ENCODE assay signal across 25 cellular contexts in genomic region chrX:25277574-25277973, GRCh38.
"Had no signal": no experiment of that assay in that cellular context is flagged by ENCODE, and none has a peak within 500 bp of the region (broad histone marks: within the 10 kb centered on the region; RNA-seq: fewer than 3 reads in every experiment).

No MANE protein-coding gene starts in this region.

- ATAC-seq: activated CD4-positive, alpha-beta T cell treated with anti-CD3 and anti-CD28 coated beads for 36 hours; activated CD8-positive, alpha-beta T cell treated with anti-CD3 and anti-CD28 coated beads for 36 hours; activated T-cell treated with anti-CD3 and anti-CD28 coated beads, Interleukin-2, amount 50 U/mL, for 72 hours; Panc1; Right ventricle myocardium inferior had no signal

- DNase-seq: activated CD4-positive, alpha-beta T cell treated with anti-CD3 and anti-CD28 coated beads for 36 hours; activated CD4-positive, alpha-beta T cell treated with anti-CD3 and anti-CD28 coated beads, Interleukin-2, amount 50 U/mL, for 1 hour; activated CD8-positive, alpha-beta memory T cell treated with anti-CD3 and anti-CD28 coated beads, Interleukin-2, amount 50 U/mL, for 4 hours; activated CD8-positive, alpha-beta T cell treated with anti-CD3 and anti-CD28 coated beads for 36 hours; activated gamma-delta T cell treated with Interleukin-2 at 50 U/mL for 16 hours; activated naive CD4-positive, alpha-beta T cell treated with anti-CD3 and anti-CD28 coated beads, Interleukin-2, amount 10 ng/mL, durations not matched to agents 7 days and 5 days; activated naive CD8-positive, alpha-beta T cell treated with anti-CD3 and anti-CD28 coated beads for 36 hours; activated T-cell treated with anti-CD3 and anti-CD28 coated beads, Interleukin-2, amount 50 U/mL, for 72 hours; cerebellar nuclear complex; KG1; NCI-H1048; NCI-H1694; NCI-H2029 treated with DMSO at 0.1 percent for 48 hours; NCI-H2171; NCI-H2227 treated with DMSO at 0.1 percent for 48 hours; NCI-H510A; NCI-H526 treated with DMSO at 0.1 percent for 48 hours; OCI-M1; RPMI8226; SJCRH30; SK-N-SH; T-helper 1 cell; WERI-Rb-1 had no signal
